Comparison of ENCODE assay signal across 20 cellular contexts in genomic region chr10:76553231-76553630, GRCh38.
DNase-seq lines count a peak whose midpoint lies in the region; ATAC-seq and TF ChIP-seq lines count a peak whose summit lies in the region.
"Had no signal": no experiment of that assay in that cellular context is flagged by ENCODE, and none has a peak within 500 bp of the region (broad histone marks: within the 10 kb centered on the region; RNA-seq: fewer than 3 reads in every experiment).

No MANE protein-coding gene starts in this region.

- H3K36me3 Mint-ChIP-seq in type B pancreatic cell = peaks cover 3% of the 10 kb centered on the region

- H3K9me3 Mint-ChIP-seq in type B pancreatic cell = no peaks in the 10 kb centered on the region
- H3K9me3 Mint-ChIP-seq: GM23338 had no signal

- H3K4me1 Mint-ChIP-seq in type B pancreatic cell (ENCODE audit: unreplicated experiment) = peaks cover 50% of the 10 kb centered on the region
- H3K4me1 Mint-ChIP-seq: GM23338 had no signal

- no peaks in the 10 kb centered on the region for H3K4me1 ChIP-seq in mesodermal cell (ENCODE audit: control insufficient read depth, insufficient read depth, low read length, poor library complexity, severe bottlenecking)
- H3K4me1 ChIP-seq: BLaER1 treated with 17β-estradiol and CSF1 and Interleukin-3, amounts not matched to agents 10 nM and 100 nM; SJCRH30 had no signal

- TF ChIP-seq CTCF in HFF-Myc (IDR thresholded peaks at IDR 0.05; ENCODE audit: low read depth, low read length, missing control alignments) = no peak
- TF ChIP-seq CTCF in type B pancreatic cell (conservative IDR thresholded peaks at IDR 0.05) = no peak

- WGBS in mesodermal cell (ENCODE audit: insufficient coverage in 2 of 2), 2 experiments = 90 to 100% methylated on average over 2 of the region's 7 CpGs

- no peak overlapping the region for H3K27ac Mint-ChIP-seq in type B pancreatic cell
- H3K27ac Mint-ChIP-seq: GM23338 had no signal

- peak overlapping the region; percentile 8 for H3K27ac ChIP-seq in mesodermal cell (ENCODE audit: low read depth, low read length, severe bottlenecking)
- H3K27ac ChIP-seq: BLaER1 treated with 17β-estradiol and CSF1 and Interleukin-3, amounts not matched to agents 10 nM and 100 nM; KMS-11; SJCRH30 had no signal

- ATAC-seq in HG02973 (IDR thresholded peaks at IDR 0.05; ENCODE audit: unreplicated experiment) (no peak), HG03442 (IDR thresholded peaks at IDR 0.05; ENCODE audit: unreplicated experiment) (no peak)
- ATAC-seq: GM23338 had no signal

- H3K4me3 ChIP-seq in HFF-Myc (replicated peaks; ENCODE audit: low read depth, low read length) = no peak overlapping the region
- H3K4me3 ChIP-seq in mesodermal cell (ENCODE audit: extremely low read depth, insufficient read depth, low read length, poor library complexity, severe bottlenecking) = no peak overlapping the region
- H3K4me3 ChIP-seq: BLaER1 treated with 17β-estradiol and CSF1 and Interleukin-3, amounts not matched to agents 10 nM and 100 nM; GM23338; SJCRH30 had no signal

- H3K27me3 Mint-ChIP-seq in type B pancreatic cell = peaks cover 34% of the 10 kb centered on the region

- DNase-seq in HFF-Myc (ENCODE audit: extremely low read depth, low read depth) (peak; percentile 48), fibroblast of gingiva (ENCODE audit: low read depth) (peak; percentile 74), type B pancreatic cell (ENCODE audit: extremely low spot score, unreplicated experiment) (no peak), kidney glomerular epithelial cell (lab: John Stamatoyannopoulos, UW) (no peak)
- DNase-seq: HCEC 1CT, IMR-90, NCI-H1105, NCI-H146, NCI-H2029, NCI-H226, NCI-H524, NCI-H82, OCI-M1, SJCRH30 had no signal

- no peaks in the 10 kb centered on the region for H3K36me3 ChIP-seq in mesodermal cell (ENCODE audit: control insufficient read depth, insufficient read depth, low read length)
- H3K36me3 ChIP-seq: BLaER1 treated with 17β-estradiol and CSF1 and Interleukin-3, amounts not matched to agents 10 nM and 100 nM; SJCRH30 had no signal

- H3K4me3 Mint-ChIP-seq in type B pancreatic cell = peak overlapping the region; percentile 49
- H3K4me3 Mint-ChIP-seq: GM23338 had no signal

- H3K9me3 ChIP-seq in mesodermal cell (ENCODE audit: control insufficient read depth, low read length) = no peaks in the 10 kb centered on the region
- H3K9me3 ChIP-seq: BLaER1 treated with 17β-estradiol and CSF1 and Interleukin-3, amounts not matched to agents 10 nM and 100 nM; SJCRH30 had no signal

Comparison
In these comparisons a context has a peak if more than half of its experiments do, and no peak if none do; other contexts are left out.
1. DNase-seq: peak in HFF-Myc (single experiment) and fibroblast of gingiva (single experiment); none in type B pancreatic cell (single experiment) and kidney glomerular epithelial cell (single experiment).